In genomic region chr20:6623989-6624388, GRCh38 we compare ENCODE assay signal across 8 cellular contexts.
DNase-seq lines count a peak whose midpoint lies in the region; ATAC-seq, FAIRE-seq and TF ChIP-seq lines count a peak whose summit lies in the region.

No MANE protein-coding gene starts in this region.

- DNase-seq in Caco-2, result peak; percentile 65 to 77
- DNase-seq in GM20000 (ENCODE audit: low spot score), result peak; percentile 22
- peak; percentile 66 for DNase-seq in GM12878 (ENCODE audit: low read depth, low spot score)
- DNase-seq in MG63, result no peak
- no peak for DNase-seq in effector memory CD4-positive, alpha-beta T cell
- DNase-seq in NCI-H128 (lab: John Stamatoyannopoulos, UW; ENCODE audit: unreplicated experiment), result no peak
- no peak for DNase-seq in AG08396 (ENCODE audit: low spot score)

- no peaks in the 10 kb centered on the region for H4K20me1 ChIP-seq in GM12878 (ENCODE audit: control insufficient read depth, insufficient read depth)

- no peak overlapping the region for H3K4me2 ChIP-seq in GM12878 (ENCODE audit: control insufficient read depth, insufficient read depth)

- CTCF ChIA-PET in Caco-2 (lab: Charles Lee) (interaction anchor here (1.1 kb wide), 1 partner anchor 41 kb away, joined by 7 read pairs; no protein-coding TSS in a partner anchor), GM12878 (lab: Yijun Ruan, JAX) (interaction anchor here (1.2 to 5.7 kb wide), 6 partner anchors 12 to 202 kb away, joined by 3 to 33 read pairs (median 8); no protein-coding TSS in a partner anchor)

- no peak for FAIRE-seq in GM12878 (lab: Jason Lieb, UNC)

- H3K36me3 Mint-ChIP-seq in Caco-2 (ENCODE audit: insufficient read depth, unreplicated experiment), result no peaks in the 10 kb centered on the region

- 0% methylated on average over 3 of the region's 3 CpGs for WGBS in GM12878 (ENCODE audit: insufficient coverage, insufficient replicate concordance, low lambda C conversion rate, missing lambda C conversion rate)

- no peaks in the 10 kb centered on the region for H3K79me2 ChIP-seq in GM12878 (ENCODE audit: control insufficient read depth, insufficient read depth, low read length)

- no peaks in the 10 kb centered on the region for H3K9me3 ChIP-seq in Caco-2
- no peaks in the 10 kb centered on the region for H3K9me3 ChIP-seq in GM12878 (replicated peaks; ENCODE audit: control insufficient read depth, insufficient read depth, low read length)
- no peaks in the 10 kb centered on the region for H3K9me3 ChIP-seq in MG63
- H3K9me3 ChIP-seq in effector memory CD4-positive, alpha-beta T cell (ENCODE audit: control insufficient read depth, low read length), result no peaks in the 10 kb centered on the region

- H3K27me3 ChIP-seq in Caco-2 (replicated peaks; ENCODE audit: control insufficient read depth, insufficient read depth, low read length), result no peaks in the 10 kb centered on the region
- H3K27me3 ChIP-seq in GM12878 (replicated peaks in 1 of 2; ENCODE audit: control insufficient read depth in 2 of 2, insufficient read depth in 2 of 2, low read length in 1 of 2), result no peaks in the 10 kb centered on the region
- 0 out of 2 replicates have a peak, but pooled peaks cover 2% of the 10 kb centered on the region for H3K27me3 ChIP-seq in MG63
- no peaks in the 10 kb centered on the region for H3K27me3 ChIP-seq in effector memory CD4-positive, alpha-beta T cell (replicated peaks; ENCODE audit: control insufficient read depth, insufficient read depth, low read length, poor library complexity, severe bottlenecking)

- peaks cover 15% of the 10 kb centered on the region for H3K4me1 ChIP-seq in Caco-2
- H3K4me1 ChIP-seq in GM12878 (ENCODE audit: control insufficient read depth, insufficient read depth, low read length), result no peaks in the 10 kb centered on the region
- no peaks in the 10 kb centered on the region for H3K4me1 ChIP-seq in effector memory CD4-positive, alpha-beta T cell (ENCODE audit: control insufficient read depth, insufficient read depth, low read length, poor library complexity, severe bottlenecking)

- BruUV-seq in Caco-2 (replicated peaks; lab: Mats Ljungman, UMichigan), result no TSS peak
- BruUV-seq in GM12878 (replicated peaks; lab: Mats Ljungman, UMichigan), result no TSS peak

- SMC1A ChIA-PET in GM12878 (lab: Charles Lee; ENCODE audit: uncharacterized antibody, unreplicated experiment), result interaction anchor here (0.6 to 11.9 kb wide), 17 partner anchors 10 to 310 kb away, joined by 3 to 109 read pairs (median 4); no protein-coding TSS in a partner anchor

- H3K4me3 ChIP-seq in Caco-2 (ENCODE audit: low read depth, low read length) (no peak overlapping the region), GM12878 (no peak overlapping the region), MG63 (no peak overlapping the region)
- H3K4me3 ChIP-seq in effector memory CD4-positive, alpha-beta T cell (ENCODE audit: insufficient read depth, low read depth, low read length, poor library complexity, severe bottlenecking), result no peak overlapping the region

- no peak overlapping the region for H3K27ac ChIP-seq in GM12878 (ENCODE audit: control insufficient read depth, insufficient read depth)
- no peak overlapping the region for H3K27ac ChIP-seq in effector memory CD4-positive, alpha-beta T cell (ENCODE audit: insufficient read depth, low read length, poor library complexity, severe bottlenecking)

- no peak overlapping the region for H3K9ac ChIP-seq in GM12878 (ENCODE audit: control insufficient read depth, insufficient read depth, low read length)

- POLR2A ChIA-PET in Caco-2 (lab: Charles Lee) (no interaction called here), GM12878 (lab: Charles Lee) (interaction anchor here (0.8 to 1.6 kb wide), 4 partner anchors 10 to 77 kb away, joined by 3 to 6 read pairs (median 5); no protein-coding TSS in a partner anchor)

- no peak for TF ChIP-seq POLR2A in GM12878 (IDR thresholded peaks at IDR 0.05; ENCODE audit: low read depth, low read length)

- H3K9me3 Mint-ChIP-seq in Caco-2 (ENCODE audit: unreplicated experiment), result peaks cover 10% of the 10 kb centered on the region

- in situ Hi-C loops in GM12878 (cut with MboI), result no loop called here

- no peaks in the 10 kb centered on the region for H3K36me3 ChIP-seq in Caco-2 (ENCODE audit: control insufficient read depth, insufficient read depth, low read length)
- H3K36me3 ChIP-seq in GM12878 (ENCODE audit: control insufficient read depth in 2 of 2, insufficient read depth in 2 of 2, low read length in 1 of 2), result no peaks in the 10 kb centered on the region
- H3K36me3 ChIP-seq in MG63, result no peaks in the 10 kb centered on the region
- no peaks in the 10 kb centered on the region for H3K36me3 ChIP-seq in effector memory CD4-positive, alpha-beta T cell (ENCODE audit: control insufficient read depth, insufficient read depth, low read length)

- TF ChIP-seq CTCF in Caco-2 (IDR thresholded peaks at IDR 0.05; ENCODE audit: insufficient read depth in 1 of 2, low read depth in 1 of 2, low read length in 1 of 2, severe bottlenecking in 1 of 2, unreplicated experiment in 1 of 2) (no peak), GM20000 (IDR thresholded peaks at IDR 0.05; ENCODE audit: extremely low read depth, missing control alignments) (no peak), GM12878 (IDR thresholded peaks at IDR 0.05 in 2 of 3, conservative IDR thresholded peaks at IDR 0.05 in 1 of 3; ENCODE audit: control insufficient read depth in 2 of 3, extremely low read depth in 1 of 3, insufficient read depth in 1 of 3, low read depth in 3 of 3, low read length in 3 of 3) (no peak)

- intact Hi-C loops in Caco-2 (cut with micrococcal nuclease; ENCODE audit: unreplicated experiment), result loop anchor here (1.0 to 2.0 kb wide), 3 partner anchors 12 to 135 kb away; no protein-coding TSS in a partner anchor
- intact Hi-C loops in GM12878 (cut with micrococcal nuclease; ENCODE audit: unreplicated experiment), result loop anchor here (2.0 kb wide), 1 partner anchor 41 kb away; no protein-coding TSS in a partner anchor

- no peak overlapping the region for H2AFZ ChIP-seq in GM12878 (ENCODE audit: control insufficient read depth, low read depth, low read length)

- peak in 1 of 2 experiments; percentile 90; a peak in 3 of 4 replicates for TF ChIP-seq EP300 in GM12878 (IDR thresholded peaks at IDR 0.05; ENCODE audit: borderline replicate concordance in 1 of 2, control insufficient read depth in 1 of 2, low read depth in 2 of 2, low read length in 2 of 2)

- H3K4me1 Mint-ChIP-seq in Caco-2 (ENCODE audit: low read depth, unreplicated experiment), result no peaks in the 10 kb centered on the region

- H3K27me3 Mint-ChIP-seq in Caco-2 (ENCODE audit: insufficient read depth, unreplicated experiment), result no peaks in the 10 kb centered on the region

- RAD21 ChIA-PET in GM12878 (lab: Charles Lee; ENCODE audit: unreplicated experiment), result interaction anchor here (0.8 to 2.0 kb wide), 11 partner anchors 10 to 662 kb away, joined by 3 to 12 read pairs (median 5); no protein-coding TSS in a partner anchor

- peak; percentile 100 for ATAC-seq in HG03135 (IDR thresholded peaks at IDR 0.05; ENCODE audit: unreplicated experiment)
- ATAC-seq in GM12878, result peak; percentile 96

- TF ChIP-seq RAD21 in GM12878 (IDR thresholded peaks at IDR 0.05; ENCODE audit: insufficient read depth, low read depth, low read length), result no peak

- peak overlapping the region; percentile 51 for H3K4me3 Mint-ChIP-seq in Caco-2 (ENCODE audit: unreplicated experiment)

- H3K27ac Mint-ChIP-seq in Caco-2 (ENCODE audit: unreplicated experiment), result no peak overlapping the region

TF ChIP-seq in GM12878, 131 proteins besides CTCF, POLR2A, EP300 and RAD21 (continues in another document):
- TF ChIP-seq ASH2L (IDR thresholded peaks at IDR 0.05; ENCODE audit: borderline replicate concordance, low read depth), result no peak
- TF ChIP-seq ZBTB40 (IDR thresholded peaks at IDR 0.05; ENCODE audit: borderline replicate concordance), result no peak
- 0 out of 2 replicates have a peak, but pooled peaks have one; percentile 38 for TF ChIP-seq BMI1 (IDR thresholded peaks at IDR 0.05; ENCODE audit: borderline replicate concordance)

Comparison
In these comparisons a context has a peak if more than half of its experiments do, and no peak if none do; other contexts are left out.
1. DNase-seq: peak in Caco-2 (2 of 2), GM20000 (single experiment) and GM12878 (single experiment); none in MG63 (single experiment), effector memory CD4-positive, alpha-beta T cell (0 of 3), NCI-H128 (single experiment) and AG08396 (single experiment).